In genomic region chr12:131058700-131059099, GRCh38 we compare ENCODE assay signal across 26 cellular contexts.
"Had no signal": no experiment of that assay in that cellular context is flagged by ENCODE, and none has a peak within 500 bp of the region (broad histone marks: within the 10 kb centered on the region; RNA-seq: fewer than 3 reads in every experiment).

No MANE protein-coding gene starts in this region.

- H3K27ac ChIP-seq: ascending aorta, cardiac muscle cell, coronary artery, pancreas, prostate gland, spleen, upper lobe of left lung, WERI-Rb-1 had no signal

- H3K4me1 ChIP-seq: ascending aorta, pancreas, prostate gland, spleen, upper lobe of left lung had no signal

- H3K36me3 ChIP-seq: ascending aorta, pancreas, prostate gland, spleen, upper lobe of left lung, WERI-Rb-1 had no signal

- H3K27ac Mint-ChIP-seq: activated naive CD4-positive, alpha-beta T cell treated with anti-CD3 and anti-CD28 coated beads, Interleukin-2, amount 10 ng/mL, durations not matched to agents 7 days and 5 days; activated naive CD8-positive, alpha-beta T cell treated with anti-CD3 and anti-CD28 coated beads, Interleukin-2, amount 10 ng/mL, durations not matched to agents 7 days and 5 days; activated T-cell treated with anti-CD3 and anti-CD28 coated beads, Interleukin-2, amount 50 U/mL, for 24 hours; brain; effector memory CD8-positive, alpha-beta T cell; mesothelial cell of epicardium; stimulated activated naive CD8-positive, alpha-beta T cell treated with anti-CD3 and anti-CD28 coated beads, Interleukin-15, Interleukin-2, amounts not matched to agents 100 ng/mL and 50 ng/mL, for 24 hours; T-helper 1 cell treated with Interleukin-12 subunit alpha and Interleukin-12 subunit beta and Interleukin-4 antibody, amounts not matched to agents 30 μg/mL and 1 μg/mL, for 36 hours had no signal

- ATAC-seq: activated CD4-positive, CD25-positive, alpha-beta regulatory T cell treated with anti-CD3 and anti-CD28 coated beads, Interleukin-2, amount 50 U/mL, for 24 hours; effector memory CD8-positive, alpha-beta T cell; pancreas had no signal

- H3K4me3 Mint-ChIP-seq: activated naive CD4-positive, alpha-beta T cell treated with anti-CD3 and anti-CD28 coated beads, Interleukin-2, amount 10 ng/mL, durations not matched to agents 7 days and 5 days; activated naive CD8-positive, alpha-beta T cell treated with anti-CD3 and anti-CD28 coated beads, Interleukin-2, amount 10 ng/mL, durations not matched to agents 7 days and 5 days; activated T-cell treated with anti-CD3 and anti-CD28 coated beads, Interleukin-2, amount 50 U/mL, for 24 hours; brain; effector memory CD8-positive, alpha-beta T cell; mesothelial cell of epicardium; naive B cell; stimulated activated naive CD8-positive, alpha-beta T cell treated with anti-CD3 and anti-CD28 coated beads, Interleukin-15, Interleukin-2, amounts not matched to agents 100 ng/mL and 50 ng/mL, for 24 hours; T-helper 1 cell treated with Interleukin-12 subunit alpha and Interleukin-12 subunit beta and Interleukin-4 antibody, amounts not matched to agents 30 μg/mL and 1 μg/mL, for 36 hours had no signal

- H3K27me3 ChIP-seq: ascending aorta, cardiac muscle cell, pancreas, upper lobe of left lung had no signal

- H3K4me3 ChIP-seq: ascending aorta, cardiac muscle cell, coronary artery, pancreas, prostate gland, spleen, upper lobe of left lung had no signal

- H3K9me3 ChIP-seq: ascending aorta, pancreas, prostate gland, spleen, upper lobe of left lung had no signal

- DNase-seq: activated CD4-positive, alpha-beta T cell treated with anti-CD3 and anti-CD28 coated beads for 48 hours; activated CD4-positive, alpha-beta T cell treated with anti-CD3 and anti-CD28 coated beads, Interleukin-2, amount 50 U/mL, for 48 hours; activated CD8-positive, alpha-beta memory T cell treated with anti-CD3 and anti-CD28 coated beads, Interleukin-2, amount 50 U/mL, for 4 hours; activated gamma-delta T cell; activated naive CD4-positive, alpha-beta T cell treated with anti-CD3 and anti-CD28 coated beads, Interleukin-2, amount 10 ng/mL, durations not matched to agents 7 days and 5 days; activated naive CD8-positive, alpha-beta T cell treated with anti-CD3 and anti-CD28 coated beads, Interleukin-2, amount 10 ng/mL, durations not matched to agents 7 days and 5 days; activated T-cell treated with anti-CD3 and anti-CD28 coated beads, Interleukin-2, amount 50 U/mL, for 24 hours; effector memory CD8-positive, alpha-beta T cell; naive B cell; pancreas; retina; substantia nigra; SW 1271; T-helper 9 cell; upper lobe of left lung; WERI-Rb-1 had no signal

- H3K9me3 Mint-ChIP-seq: activated naive CD4-positive, alpha-beta T cell treated with anti-CD3 and anti-CD28 coated beads, Interleukin-2, amount 10 ng/mL, durations not matched to agents 7 days and 5 days; activated naive CD8-positive, alpha-beta T cell treated with anti-CD3 and anti-CD28 coated beads, Interleukin-2, amount 10 ng/mL, durations not matched to agents 7 days and 5 days; activated T-cell treated with anti-CD3 and anti-CD28 coated beads, Interleukin-2, amount 50 U/mL, for 24 hours; effector memory CD8-positive, alpha-beta T cell; naive B cell; stimulated activated naive CD8-positive, alpha-beta T cell treated with anti-CD3 and anti-CD28 coated beads, Interleukin-15, Interleukin-2, amounts not matched to agents 100 ng/mL and 50 ng/mL, for 24 hours; T-helper 1 cell treated with Interleukin-12 subunit alpha and Interleukin-12 subunit beta and Interleukin-4 antibody, amounts not matched to agents 30 μg/mL and 1 μg/mL, for 36 hours had no signal

- H3K36me3 Mint-ChIP-seq: activated naive CD4-positive, alpha-beta T cell treated with anti-CD3 and anti-CD28 coated beads, Interleukin-2, amount 10 ng/mL, durations not matched to agents 7 days and 5 days; activated naive CD8-positive, alpha-beta T cell treated with anti-CD3 and anti-CD28 coated beads, Interleukin-2, amount 10 ng/mL, durations not matched to agents 7 days and 5 days; mesothelial cell of epicardium had no signal

- H3K4me1 Mint-ChIP-seq: activated naive CD4-positive, alpha-beta T cell treated with anti-CD3 and anti-CD28 coated beads, Interleukin-2, amount 10 ng/mL, durations not matched to agents 7 days and 5 days; mesothelial cell of epicardium had no signal
